Comparison of ENCODE assay signal across 5 cellular contexts in genomic region chr15:82545002-82545401, GRCh38.
"Had no signal": no experiment of that assay in that cellular context is flagged by ENCODE, and none has a peak within 500 bp of the region (broad histone marks: within the 10 kb centered on the region; RNA-seq: fewer than 3 reads in every experiment).

No MANE protein-coding gene starts in this region.

- DNase-seq: GM23248, GOT3, H7, HFFc6 had no signal

- H3K9me3 Mint-ChIP-seq: HFFc6, IgD-negative memory B cell had no signal

- H3K4me3 Mint-ChIP-seq: HFFc6 had no signal

- H3K27me3 Mint-ChIP-seq: IgD-negative memory B cell had no signal

- H3K27ac Mint-ChIP-seq: HFFc6 had no signal

- H3K36me3 Mint-ChIP-seq: IgD-negative memory B cell had no signal
